8 cellular contexts compared by ENCODE assay signal in genomic region chr2:166516712-166517303, GRCh38. TPM values are rescaled to one million over a fixed set of nuclear protein-coding genes. Genes with fewer than 3 reads are reported as not detected.
DNase-seq lines count a peak whose midpoint lies in the region; ATAC-seq and TF ChIP-seq lines count a peak whose summit lies in the region.

No MANE protein-coding gene starts in this region.

- no peak overlapping the region for H3K4ac ChIP-seq in H9 (ENCODE audit: low read depth, low read length)

- H2BK20ac ChIP-seq in H9 (ENCODE audit: low read depth, low read length, poor library complexity, severe bottlenecking) = no peak overlapping the region

- no peak overlapping the region for H2BK5ac ChIP-seq in H9 (ENCODE audit: insufficient read length, low read length)

- no peaks in the 10 kb centered on the region for H3K9me3 Mint-ChIP-seq in H9

- H2BK120ac ChIP-seq in H9 (ENCODE audit: low read depth, low read length, poor library complexity, severe bottlenecking) = no peak overlapping the region

- H3K27ac ChIP-seq in H9 (ENCODE audit: insufficient read length, low read depth, low read length) (no peak overlapping the region), Peyer's patch (no peak overlapping the region)

- H3K27me3 ChIP-seq in H9 (ENCODE audit: insufficient read depth, low read length) (no peaks in the 10 kb centered on the region), Peyer's patch (no peaks in the 10 kb centered on the region)

- no peaks in the 10 kb centered on the region for H3K79me2 ChIP-seq in H9 (ENCODE audit: insufficient read depth, low read length)

- no peaks in the 10 kb centered on the region for H3K9me3 ChIP-seq in H9 (ENCODE audit: control insufficient read depth, low read depth, low read length)
- no peaks in the 10 kb centered on the region for H3K9me3 ChIP-seq in Peyer's patch

- H4K91ac ChIP-seq in H9 (ENCODE audit: insufficient read length, low read depth, low read length) = no peak overlapping the region

- H4K20me1 ChIP-seq in H9 (ENCODE audit: control insufficient read depth, insufficient read depth, insufficient read length) = no peaks in the 10 kb centered on the region

- H3K79me1 ChIP-seq in H9 (ENCODE audit: insufficient read depth, low read depth, low read length, poor library complexity, severe bottlenecking) = no peaks in the 10 kb centered on the region

- H2BK12ac ChIP-seq in H9 (ENCODE audit: insufficient read length, low read depth, low read length) = no peak overlapping the region

- WGBS in H9 (ENCODE audit: extremely low coverage, insufficient read length, low lambda C conversion rate) = no CpG with 5 or more reads among the region's 2 CpGs

- no peak overlapping the region for H2AK5ac ChIP-seq in H9 (ENCODE audit: insufficient read length, low read length)

- DNase-seq in Ammon's horn (ENCODE audit: low spot score) (peak; percentile 24), H9 (no peak), Peyer's patch (no peak), fibroblast of the conjunctiva (ENCODE audit: low read depth) (peak; percentile 3), stromal cell of bone marrow (ENCODE audit: low read depth) (peak; percentile 11), ureter (ENCODE audit: low spot score) (no peak)
- DNase-seq in stimulated activated CD8-positive, alpha-beta memory T cell treated with anti-CD3 and anti-CD28 coated beads, Interleukin-4, amount 100 ng/mL, for 48 hours = no peak

- no peak overlapping the region for H3K27ac Mint-ChIP-seq in H9

- no peak overlapping the region for H3K14ac ChIP-seq in H9 (ENCODE audit: insufficient read depth, low read length)

- no peak overlapping the region for H2BK15ac ChIP-seq in H9 (ENCODE audit: low read depth, low read length)

- H3K4me1 Mint-ChIP-seq in H9 = peaks cover 6% of the 10 kb centered on the region in 2 experiments

- H3K27me3 Mint-ChIP-seq in H9 (ENCODE audit: low read depth) = no peaks in the 10 kb centered on the region

- no peak overlapping the region for H3K18ac ChIP-seq in H9 (ENCODE audit: insufficient read length, low read depth, low read length)

- H3K9ac ChIP-seq in H9 (ENCODE audit: extremely low read depth, insufficient read length, low read length) = no peak overlapping the region

- no peak overlapping the region for H3K4me3 ChIP-seq in Peyer's patch

- no peak overlapping the region for H2AFZ ChIP-seq in H9 (ENCODE audit: low read length)

- ATAC-seq in GM18867 (IDR thresholded peaks at IDR 0.05; ENCODE audit: unreplicated experiment) = no peak

- no peak overlapping the region for H3K56ac ChIP-seq in H9 (ENCODE audit: insufficient read length, low read depth, low read length)

- H3K36me3 Mint-ChIP-seq in H9 (ENCODE audit: insufficient read depth in 1 of 3, low read depth in 3 of 3) = no peaks in the 10 kb centered on the region

- no peak overlapping the region for H3K4me3 Mint-ChIP-seq in H9

- no peak overlapping the region for H3T11ph ChIP-seq in H9 (ENCODE audit: low read length)

- no peaks in the 10 kb centered on the region for H3K36me3 ChIP-seq in Peyer's patch

- TF ChIP-seq CTCF in H9 (conservative IDR thresholded peaks at IDR 0.05) = peak; percentile 81
- TF ChIP-seq CTCF in Peyer's patch (IDR thresholded peaks at IDR 0.05) = peak in 4 of 6 experiments; percentile 6 to 29 (median 16)

- no peak overlapping the region for H4K8ac ChIP-seq in H9 (replicated peaks; ENCODE audit: insufficient read length, low read depth, low read length)

- H3K4me1 ChIP-seq in H9 (ENCODE audit: insufficient read depth, low read length) (no peaks in the 10 kb centered on the region), Peyer's patch (no peaks in the 10 kb centered on the region)

- no peaks in the 10 kb centered on the region for H3K23me2 ChIP-seq in H9 (ENCODE audit: insufficient read length, low read depth, low read length, poor library complexity, severe bottlenecking)

- no peak overlapping the region for H3K4me2 ChIP-seq in H9 (ENCODE audit: insufficient read depth, insufficient read length, low read length)

- H4K5ac ChIP-seq in H9 (ENCODE audit: insufficient read length, low read depth, low read length) = no peak overlapping the region

- no peak for TF ChIP-seq POLR2A in Peyer's patch (IDR thresholded peaks at IDR 0.05)

- H3K23ac ChIP-seq in H9 (ENCODE audit: insufficient read length, low read depth, low read length) = no peak overlapping the region

RNA-seq across cellular contexts. Expression of gene SCN7A, which starts 22.8 kb away (rescaled TPM):
- 0.07 and 0.11 TPM in 2 replicates for total RNA-seq in H9 (2021)
- 1 to 10 TPM; 2.8 to 5.0 (median 3.2) TPM for total RNA-seq in Peyer's patch
- total RNA-seq in ureter = 5.0 TPM

Comparison
In these comparisons a context has a peak if more than half of its experiments do, and no peak if none do; other contexts are left out.
1. DNase-seq: peak in Ammon's horn (single experiment), fibroblast of the conjunctiva (single experiment) and stromal cell of bone marrow (single experiment); none in H9 (single experiment), Peyer's patch (0 of 3), ureter (single experiment) and stimulated activated CD8-positive, alpha-beta memory T cell treated with anti-CD3 and anti-CD28 coated beads, Interleukin-4, amount 100 ng/mL, for 48 hours (single experiment).